In the genomic region with DNA sequence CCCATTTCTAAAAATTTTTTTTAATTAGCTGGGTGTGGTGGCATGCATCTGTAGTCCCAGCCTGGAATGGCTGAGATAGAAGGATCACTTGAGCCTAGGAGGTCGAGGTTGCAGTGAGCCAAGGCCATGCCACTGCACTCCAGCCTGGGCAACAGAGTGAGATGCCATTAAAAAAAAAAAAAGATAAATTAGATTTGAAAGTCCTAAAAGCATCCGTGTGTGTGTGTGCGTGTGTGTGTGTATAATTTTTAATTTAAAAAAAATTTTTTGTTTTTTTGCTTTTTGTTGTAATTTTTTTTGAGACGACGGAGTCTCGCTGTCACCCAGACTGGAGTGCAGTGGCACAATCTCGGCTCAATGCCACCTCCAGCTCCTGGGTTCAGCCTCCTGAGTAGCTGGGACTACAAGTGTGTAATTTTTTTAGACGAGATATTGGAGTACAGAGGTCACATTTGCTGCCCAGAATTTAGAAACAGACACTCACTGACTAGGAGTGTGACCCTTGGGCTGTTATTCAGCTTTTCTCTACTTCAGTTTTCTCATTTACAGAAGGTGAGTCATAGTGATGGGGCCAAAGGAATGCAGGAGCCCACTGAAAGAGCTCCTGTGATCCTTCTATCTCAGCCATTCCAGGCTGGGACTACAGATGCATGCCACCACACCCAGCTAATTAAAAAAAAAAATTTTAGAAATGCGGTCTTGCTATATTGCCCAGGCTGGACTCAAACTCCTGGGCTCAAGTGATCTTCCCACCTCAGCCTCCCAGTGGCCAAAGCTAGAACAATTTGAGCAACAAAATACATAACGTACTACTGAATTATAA, we compare ENCODE assay signal across 18 cellular contexts. TPM values are rescaled to one million over a fixed set of nuclear protein-coding genes. Genes with fewer than 3 reads are reported as not detected.
DNase-seq lines count a peak whose midpoint lies in the region; FAIRE-seq and TF ChIP-seq lines count a peak whose summit lies in the region.
"Had no signal": no experiment of that assay in that cellular context is flagged by ENCODE, and none has a peak within 500 bp of the region (broad histone marks: within the 10 kb centered on the region; RNA-seq: fewer than 3 reads in every experiment).

No MANE protein-coding gene starts in this region.

- no peak overlapping the region for H3K18ac ChIP-seq in mesendoderm (ENCODE audit: low read length)

- no peak overlapping the region for H2BK120ac ChIP-seq in mesendoderm (ENCODE audit: low read depth, low read length)

- H3K27ac Mint-ChIP-seq in type B pancreatic cell = no peak overlapping the region
- no peak overlapping the region for H3K27ac Mint-ChIP-seq in immature natural killer cell
- H3K27ac Mint-ChIP-seq: activated CD4-positive, alpha-beta memory T cell treated with anti-CD3 and anti-CD28 coated beads for 36 hours; nephron had no signal

- CTCF ChIA-PET in PC-9 (lab: Charles Lee) (no interaction called here), endothelial cell of umbilical vein (lab: Charles Lee) (interaction anchor here (1.7 to 3.4 kb wide), 3 partner anchors 14 to 148 kb away, joined by 4 to 9 read pairs (median 8); no protein-coding TSS in a partner anchor)

- H4K5ac ChIP-seq in mesendoderm (ENCODE audit: low read length) = no peak overlapping the region

- no peak overlapping the region for H2BK5ac ChIP-seq in mesendoderm (ENCODE audit: low read length)

- TF ChIP-seq POLR2A in endothelial cell of umbilical vein (IDR thresholded peaks at IDR 0.05; ENCODE audit: low read depth, low read length) = no peak

- POLR2A ChIA-PET in PC-9 (lab: Charles Lee; ENCODE audit: unreplicated experiment) = no interaction called here
- POLR2A ChIA-PET in endothelial cell of umbilical vein (lab: Charles Lee) = no interaction called here

- intact Hi-C loops in PC-9 (cut with micrococcal nuclease; ENCODE audit: unreplicated experiment) (no loop called here), endothelial cell of umbilical vein (cut with micrococcal nuclease) (no loop called here)

- no TSS peak for BruUV-seq in PC-9 (replicated peaks; lab: Mats Ljungman, UMichigan)
- BruUV-seq in endothelial cell of umbilical vein (replicated peaks; lab: Mats Ljungman, UMichigan) = no TSS peak

- no peaks in the 10 kb centered on the region; the same call in 1 of the 2 replicates for H3K9me2 ChIP-seq in PC-9 (ENCODE audit: insufficient read depth)

- no peak overlapping the region for H3K27ac ChIP-seq in PC-9
- H3K27ac ChIP-seq in endothelial cell of umbilical vein (ENCODE audit: insufficient read depth, low read depth, low read length) = no peak overlapping the region
- no peak overlapping the region for H3K27ac ChIP-seq in mesendoderm (ENCODE audit: low read depth, low read length)
- H3K27ac ChIP-seq: colonic mucosa, lower lobe of right lung, right atrium auricular region, tibial artery had no signal

- no peak overlapping the region for H3K4me3 ChIP-seq in PC-9
- no peak overlapping the region for H3K4me3 ChIP-seq in endothelial cell of umbilical vein (replicated peaks in 1 of 3; ENCODE audit: insufficient read depth in 1 of 3, low read depth in 1 of 3, low read length in 3 of 3)
- no peak overlapping the region for H3K4me3 ChIP-seq in mesendoderm (ENCODE audit: low read length)
- H3K4me3 ChIP-seq: colonic mucosa, lower lobe of right lung, right atrium auricular region, tibial artery had no signal

- H3K4me1 Mint-ChIP-seq in type B pancreatic cell (ENCODE audit: unreplicated experiment) (no peaks in the 10 kb centered on the region), immature natural killer cell (no peaks in the 10 kb centered on the region)
- H3K4me1 Mint-ChIP-seq: nephron had no signal

- TF ChIP-seq CTCF in PC-9 (conservative IDR thresholded peaks at IDR 0.05) = no peak
- TF ChIP-seq CTCF in endothelial cell of umbilical vein (IDR thresholded peaks at IDR 0.05; ENCODE audit: extremely low read depth in 1 of 2, insufficient read depth in 1 of 2, low read depth in 1 of 2, low read length in 2 of 2) = no peak
- peak; percentile 26 for TF ChIP-seq CTCF in type B pancreatic cell (conservative IDR thresholded peaks at IDR 0.05)

- H3K9ac ChIP-seq in endothelial cell of umbilical vein (replicated peaks; ENCODE audit: extremely low read depth, insufficient read depth, low read length) = no peak overlapping the region
- H3K9ac ChIP-seq in mesendoderm (ENCODE audit: low read length) = no peak overlapping the region

- WGBS in mesendoderm (ENCODE audit: extremely low coverage, insufficient coverage, low lambda C conversion rate) = 100% methylated on average over 2 of the region's 10 CpGs

- H3K27me3 Mint-ChIP-seq in type B pancreatic cell (peaks cover 50% of the 10 kb centered on the region), immature natural killer cell (ENCODE audit: low read depth in 3 of 3) (peaks cover 4 to 23% (median 10%) of the 10 kb centered on the region in 3 donors)

- peak; percentile 44 for FAIRE-seq in endothelial cell of umbilical vein (lab: Jason Lieb, UNC)
- FAIRE-seq: TTC549 had no signal

- no peaks in the 10 kb centered on the region for H4K20me1 ChIP-seq in PC-9 (ENCODE audit: insufficient read depth)
- H4K20me1 ChIP-seq in endothelial cell of umbilical vein (replicated peaks; ENCODE audit: control insufficient read depth, extremely low read depth, insufficient read depth, low read length) = no peaks in the 10 kb centered on the region

- H3K4ac ChIP-seq in mesendoderm (ENCODE audit: low read depth, low read length) = no peak overlapping the region

- H3K27me3 ChIP-seq in PC-9 (ENCODE audit: insufficient read depth, low read depth) (no peaks in the 10 kb centered on the region), endothelial cell of umbilical vein (ENCODE audit: control insufficient read depth in 2 of 2, insufficient read depth in 2 of 2, low read length in 2 of 2) (peaks cover 0 to 9% of the 10 kb centered on the region in 2 experiments), mesendoderm (ENCODE audit: insufficient read depth, low read length, poor library complexity) (no peaks in the 10 kb centered on the region)
- H3K27me3 ChIP-seq: colonic mucosa, right atrium auricular region had no signal

- no peak overlapping the region for H3K56ac ChIP-seq in mesendoderm (ENCODE audit: low read length)

- H3K9me3 Mint-ChIP-seq in type B pancreatic cell = no peaks in the 10 kb centered on the region
- H3K9me3 Mint-ChIP-seq in immature natural killer cell = peaks cover 0 to 2% (median 0%) of the 10 kb centered on the region in 6 donors
- H3K9me3 Mint-ChIP-seq: activated CD4-positive, alpha-beta memory T cell treated with anti-CD3 and anti-CD28 coated beads for 36 hours; nephron had no signal

- H3K36me3 ChIP-seq in PC-9 (ENCODE audit: low read depth) (no peaks in the 10 kb centered on the region), endothelial cell of umbilical vein (ENCODE audit: control insufficient read depth in 2 of 2, extremely low read depth in 1 of 2, insufficient read depth in 2 of 2, low read length in 2 of 2) (no peaks in the 10 kb centered on the region), mesendoderm (ENCODE audit: control insufficient read depth, insufficient read depth, low read length) (no peaks in the 10 kb centered on the region)
- H3K36me3 ChIP-seq: colonic mucosa, lower lobe of right lung, right atrium auricular region, tibial artery had no signal

- H3K9me3 ChIP-seq in PC-9 (ENCODE audit: insufficient read depth, low read depth) = no peaks in the 10 kb centered on the region; the same call in 1 of the 2 replicates
- H3K9me3 ChIP-seq in endothelial cell of umbilical vein (replicated peaks; ENCODE audit: control insufficient read depth, insufficient read depth, low read length) = no peaks in the 10 kb centered on the region
- H3K9me3 ChIP-seq: colonic mucosa, lower lobe of right lung, right atrium auricular region, tibial artery had no signal

- H4K8ac ChIP-seq in mesendoderm (ENCODE audit: low read depth, low read length) = no peak overlapping the region

- no peak overlapping the region for H3K23ac ChIP-seq in mesendoderm (ENCODE audit: low read length)

- H3K4me2 ChIP-seq in PC-9 (peak overlapping the region; percentile 42; the same call in 1 of the 2 replicates), endothelial cell of umbilical vein (ENCODE audit: insufficient read depth, low read length) (no peak overlapping the region), mesendoderm (ENCODE audit: low read length) (no peak overlapping the region)

- peaks cover 15% of the 10 kb centered on the region; the same call in 1 of the 2 replicates for H3K4me1 ChIP-seq in PC-9 (replicated peaks; ENCODE audit: insufficient read depth)
- H3K4me1 ChIP-seq in endothelial cell of umbilical vein (ENCODE audit: control insufficient read depth, extremely low read depth, insufficient read depth, low read length) = no peaks in the 10 kb centered on the region
- no peaks in the 10 kb centered on the region for H3K4me1 ChIP-seq in mesendoderm (ENCODE audit: control insufficient read depth, low read depth, low read length)
- H3K4me1 ChIP-seq: colonic mucosa, lower lobe of right lung, right atrium auricular region, tibial artery had no signal

- DNase-seq in GM04503 (ENCODE audit: low read depth) = peak; percentile 51
- DNase-seq in PC-9 = peak; percentile 37 to 59
- DNase-seq in endothelial cell of umbilical vein (ENCODE audit: low read depth, low spot score) = no peak
- DNase-seq in type B pancreatic cell (ENCODE audit: extremely low spot score, unreplicated experiment) = no peak
- no peak for DNase-seq in immature natural killer cell
- no peak for DNase-seq in mesendoderm
- DNase-seq in hippocampal formation (lab: John Stamatoyannopoulos, UW) = no peak
- DNase-seq: activated CD4-positive, alpha-beta memory T cell treated with anti-CD3 and anti-CD28 coated beads for 36 hours; amygdala; Calu3; colonic mucosa; lower lobe of right lung; NCI-H2029; stimulated activated CD4-positive, alpha-beta T cell treated with anti-CD3 and anti-CD28 coated beads, Interleukin-2, amount 100 ng/mL, for 48 hours; tibial artery had no signal

- no peaks in the 10 kb centered on the region for H3K9me1 ChIP-seq in endothelial cell of umbilical vein (replicated peaks; ENCODE audit: control insufficient read depth, extremely low read depth, insufficient read depth, low read length)

- H3K79me1 ChIP-seq in mesendoderm (ENCODE audit: low read length) = no peaks in the 10 kb centered on the region

- no peak overlapping the region for H3K4me3 Mint-ChIP-seq in type B pancreatic cell
- H3K4me3 Mint-ChIP-seq in immature natural killer cell = no peak overlapping the region
- H3K4me3 Mint-ChIP-seq: activated CD4-positive, alpha-beta memory T cell treated with anti-CD3 and anti-CD28 coated beads for 36 hours; nephron had no signal

- H3K79me2 ChIP-seq in PC-9 (ENCODE audit: low read depth) (no peaks in the 10 kb centered on the region), endothelial cell of umbilical vein (ENCODE audit: control insufficient read depth, insufficient read depth, low read length) (no peaks in the 10 kb centered on the region), mesendoderm (ENCODE audit: control insufficient read depth, insufficient read depth, low read length) (no peaks in the 10 kb centered on the region)

- peaks cover 8% of the 10 kb centered on the region; the same call in 1 of the 2 replicates for H3F3A ChIP-seq in PC-9 (ENCODE audit: insufficient read depth, low read depth)

- H3K36me3 Mint-ChIP-seq in type B pancreatic cell (no peaks in the 10 kb centered on the region), immature natural killer cell (no peaks in the 10 kb centered on the region)
- H3K36me3 Mint-ChIP-seq: activated CD4-positive, alpha-beta memory T cell treated with anti-CD3 and anti-CD28 coated beads for 36 hours had no signal

- H2AK5ac ChIP-seq in mesendoderm (ENCODE audit: low read length) = no peak overlapping the region

- no peak overlapping the region for H2AFZ ChIP-seq in PC-9
- no peak overlapping the region for H2AFZ ChIP-seq in endothelial cell of umbilical vein (ENCODE audit: low read depth, low read length)

- H2BK15ac ChIP-seq in mesendoderm (replicated peaks; ENCODE audit: low read depth) = no peak overlapping the region

- dilution Hi-C loops in endothelial cell of umbilical vein (cut with MboI; ENCODE audit: extremely low pct_ligation_motif_present, low sequenced_read_pairs) = no loop called here

RNA-seq across cellular contexts. Expression of gene TBX4, which starts 25.5 kb away (rescaled TPM):
- total RNA-seq in PC-9 (2021) = 0.88 TPM in 1 of 2 replicates, not detected in the other
- not detected in 2 replicates for total RNA-seq in endothelial cell of umbilical vein
- not detected in 2 replicates for polyA plus RNA-seq in endothelial cell of umbilical vein
- not detected in 2 replicates for polyA plus RNA-seq in endothelial cell of umbilical vein (2011; cell fraction: cytosol; rRNA removed)
- polyA plus RNA-seq in endothelial cell of umbilical vein (2011; cell fraction: nucleus; rRNA removed) = not detected in 2 replicates
- not detected in 2 replicates for polyA plus RNA-seq in endothelial cell of umbilical vein (2012)
- not detected in 2 replicates for polyA minus RNA-seq in endothelial cell of umbilical vein
- polyA minus RNA-seq in endothelial cell of umbilical vein (2011; cell fraction: cytosol; rRNA and poly(A)+ RNA removed) = not detected
- polyA minus RNA-seq in endothelial cell of umbilical vein (2011; cell fraction: nucleus; rRNA and poly(A)+ RNA removed) = not detected in 2 replicates
- 0.45 and 1.8 TPM in 2 replicates for total RNA-seq in type B pancreatic cell (ENCODE audit: low replicate concordance)
- not detected for polyA plus RNA-seq in immature natural killer cell
- 0.06 TPM for polyA plus RNA-seq in mesendoderm (2013, experiment 1 of 2)
- polyA plus RNA-seq in mesendoderm (2013, experiment 2 of 2) = 0.13 TPM
- total RNA-seq: activated CD4-positive, alpha-beta memory T cell treated with anti-CD3 and anti-CD28 coated beads for 36 hours; Calu3; colonic mucosa; right atrium auricular region had no signal

RNA-seq across cellular contexts. Expression of gene TBX2, which starts 27.1 kb away (rescaled TPM):
- total RNA-seq in PC-9 (2021) (0.44 and 0.60 TPM in 2 replicates), endothelial cell of umbilical vein (not detected in 2 replicates), type B pancreatic cell (ENCODE audit: low replicate concordance) (8.7 and 55.9 TPM in 2 replicates)
- polyA plus RNA-seq in endothelial cell of umbilical vein (not detected in 2 replicates), immature natural killer cell (not detected)
- 0.01 TPM in 1 of 2 replicates, not detected in the other for polyA plus RNA-seq in endothelial cell of umbilical vein (2011; cell fraction: cytosol; rRNA removed)
- not detected in 2 replicates for polyA plus RNA-seq in endothelial cell of umbilical vein (2011; cell fraction: nucleus; rRNA removed)
- polyA plus RNA-seq in endothelial cell of umbilical vein (2012) = not detected in 2 replicates
- not detected in 2 replicates for polyA minus RNA-seq in endothelial cell of umbilical vein
- polyA minus RNA-seq in endothelial cell of umbilical vein (2011; cell fraction: cytosol; rRNA and poly(A)+ RNA removed) = 0.82 TPM
- not detected in 2 replicates for polyA minus RNA-seq in endothelial cell of umbilical vein (2011; cell fraction: nucleus; rRNA and poly(A)+ RNA removed)
- 0.01 TPM for polyA plus RNA-seq in mesendoderm (2013, experiment 1 of 2)
- 0.01 TPM for polyA plus RNA-seq in mesendoderm (2013, experiment 2 of 2)

Comparison
In these comparisons a context has a peak if more than half of its experiments do, and no peak if none do; other contexts are left out.
1. DNase-seq: peak in GM04503 (single experiment) and PC-9 (2 of 2); none in endothelial cell of umbilical vein (single experiment), type B pancreatic cell (single experiment), immature natural killer cell (0 of 3), mesendoderm (single experiment) and hippocampal formation (0 of 2).